8 cellular contexts compared by ENCODE assay signal in genomic region chr6:31814677-31815024, GRCh38. TPM values are rescaled to one million over a fixed set of nuclear protein-coding genes. Genes with fewer than 3 reads are reported as not detected.
DNase-seq lines count a peak whose midpoint lies in the region; ATAC-seq and TF ChIP-seq lines count a peak whose summit lies in the region.

No MANE protein-coding gene starts in this region.

- H3K27me3 ChIP-seq in PC-9 (ENCODE audit: insufficient read depth, low read depth) = no peaks in the 10 kb centered on the region
- H3K27me3 ChIP-seq in fibroblast of lung (ENCODE audit: control insufficient read depth, insufficient read depth, low read length) = no peaks in the 10 kb centered on the region

- ATAC-seq in stimulated activated naive CD8-positive, alpha-beta T cell treated with anti-CD3 and anti-CD28 coated beads, Interleukin-15, Interleukin-2, amounts not matched to agents 100 U/mL and 50 U/mL, for 24 hours = peak; percentile 53
- no peak for ATAC-seq in GM19351 (IDR thresholded peaks at IDR 0.05; ENCODE audit: unreplicated experiment)

- POLR2A ChIA-PET in PC-9 (lab: Charles Lee; ENCODE audit: unreplicated experiment) = interaction anchor here (0.5 to 1.9 kb wide), 19 partner anchors 8 to 1157 kb away, joined by 3 to 42 read pairs (median 4); partner anchors contain the start of genes HSPA1B, LSM2, NEU1 and VARS1

- H3K27ac ChIP-seq in PC-9 (peak overlapping the region; percentile 92), fibroblast of lung (ENCODE audit: insufficient read depth, low read length) (peak overlapping the region; percentile 57)

- intact Hi-C loops in PC-9 (cut with micrococcal nuclease; ENCODE audit: unreplicated experiment) = loop anchor here (2.0 kb wide), 3 partner anchors 16 to 38 kb away; partner anchors contain the start of gene VWA7

- H4K20me1 ChIP-seq in PC-9 (ENCODE audit: insufficient read depth) (peaks cover 19% of the 10 kb centered on the region), fibroblast of lung (ENCODE audit: control insufficient read depth, extremely low read depth, insufficient read depth, low read length) (no peaks in the 10 kb centered on the region)

- TF ChIP-seq CTCF in PC-9 (conservative IDR thresholded peaks at IDR 0.05) = no peak
- TF ChIP-seq CTCF in fibroblast of lung (conservative IDR thresholded peaks at IDR 0.05 in 1 of 2, IDR thresholded peaks at IDR 0.05 in 1 of 2; ENCODE audit: low read depth in 1 of 2, low read length in 2 of 2) = no peak

- no peaks in the 10 kb centered on the region for H3K9me2 ChIP-seq in PC-9 (ENCODE audit: insufficient read depth)

- peaks cover 16% of the 10 kb centered on the region for H3K4me1 ChIP-seq in PC-9 (replicated peaks; ENCODE audit: insufficient read depth)
- peaks cover 2% of the 10 kb centered on the region for H3K4me1 ChIP-seq in fibroblast of lung (ENCODE audit: control insufficient read depth, extremely low read depth, insufficient read depth, low read length)

- DNase-seq in DMS153 treated with DMSO at 0.1 percent for 48 hours (lab: John Stamatoyannopoulos, UW; ENCODE audit: unreplicated experiment) = peak; percentile 94
- peak in 70 of 76 experiments; percentile 36 to 89 (median 73) for DNase-seq in HUDEP-2 (lab: John Stamatoyannopoulos, UW; ENCODE audit: unreplicated experiment in 76 of 76)
- peak; percentile 94 to 97 for DNase-seq in PC-9
- peak; percentile 63 for DNase-seq in activated T-helper 9 cell treated with anti-CD3 and anti-CD28 coated beads, Interleukin-2, amount 50 U/mL, for 16 hours (ENCODE audit: low read depth)
- DNase-seq in fibroblast of lung (ENCODE audit: low read depth in 2 of 2) = peak; percentile 98 to 99
- peak; percentile 97 for DNase-seq in mucosa of gallbladder (ENCODE audit: low spot score)
- DNase-seq in stimulated activated naive CD8-positive, alpha-beta T cell treated with anti-CD3 and anti-CD28 coated beads, Interleukin-15, Interleukin-2, amounts not matched to agents 100 U/mL and 50 U/mL, for 24 hours = peak; percentile 78

- H3F3A ChIP-seq in PC-9 (ENCODE audit: insufficient read depth, low read depth) = peaks cover 41% of the 10 kb centered on the region

- BruUV-seq in PC-9 (replicated peaks; lab: Mats Ljungman, UMichigan) = no TSS peak

- H3K79me2 ChIP-seq in PC-9 (ENCODE audit: low read depth) = peaks cover 44% of the 10 kb centered on the region
- peaks cover 21% of the 10 kb centered on the region for H3K79me2 ChIP-seq in fibroblast of lung (ENCODE audit: control insufficient read depth, insufficient read depth, low read length)

- H3K36me3 ChIP-seq in PC-9 (ENCODE audit: low read depth) (no peaks in the 10 kb centered on the region), fibroblast of lung (ENCODE audit: control insufficient read depth, insufficient read depth, low read length) (no peaks in the 10 kb centered on the region)

- H3K9me3 ChIP-seq in PC-9 (ENCODE audit: insufficient read depth, low read depth) (no peaks in the 10 kb centered on the region), fibroblast of lung (ENCODE audit: control insufficient read depth, insufficient read depth, low read depth, low read length) (no peaks in the 10 kb centered on the region)

- H3K4me3 ChIP-seq in PC-9 (peak overlapping the region; percentile 84), fibroblast of lung (replicated peaks in 1 of 4; ENCODE audit: control extremely low read depth in 1 of 4, insufficient read depth in 1 of 4, low read depth in 3 of 4, low read length in 4 of 4) (peak overlapping the region; percentile 42 to 82 (median 60))

- H2AFZ ChIP-seq in PC-9 = peak overlapping the region; percentile 70; the same call in 1 of the 2 replicates
- no peak overlapping the region for H2AFZ ChIP-seq in fibroblast of lung (ENCODE audit: low read length)

- CTCF ChIA-PET in PC-9 (lab: Charles Lee) = interaction anchor here (0.5 to 1.4 kb wide), 2 partner anchors 19 to 64 kb away, joined by 3 to 4 read pairs; partner anchors contain the start of genes SLC44A4 and VARS1

- H3K4me2 ChIP-seq in PC-9 = peak overlapping the region; percentile 97
- peak overlapping the region; percentile 89 for H3K4me2 ChIP-seq in fibroblast of lung (ENCODE audit: extremely low read depth, insufficient read depth, low read length)

- peak overlapping the region; percentile 30 for H3K9ac ChIP-seq in fibroblast of lung (ENCODE audit: insufficient read depth, low read length)

RNA-seq across cellular contexts. Expression of gene HSPA1L, which starts 0.4 kb away (rescaled TPM):
- total RNA-seq in PC-9 (2021) (2.3 and 2.6 TPM in 2 replicates), fibroblast of lung (2.1 and 3.1 TPM in 2 replicates), mucosa of gallbladder (2.8 TPM)
- polyA plus RNA-seq in fibroblast of lung = 0.74 and 0.75 TPM in 2 replicates
- 0.98 and 1.1 TPM in 2 replicates for polyA plus RNA-seq in fibroblast of lung (2012)
- polyA minus RNA-seq in fibroblast of lung (ENCODE audit: low replicate concordance) = 0.26 TPM in 1 of 2 replicates, not detected in the other

RNA-seq across cellular contexts. Expression of gene HSPA1A, which starts 0.7 kb away (rescaled TPM):
- total RNA-seq in PC-9 (2021) (378 and 385 TPM in 2 replicates), fibroblast of lung (70.0 and 111 TPM in 2 replicates), mucosa of gallbladder (347 TPM)
- polyA plus RNA-seq in fibroblast of lung = 61.2 and 66.3 TPM in 2 replicates
- polyA plus RNA-seq in fibroblast of lung (2012) = 98.8 and 107 TPM in 2 replicates
- polyA minus RNA-seq in fibroblast of lung (ENCODE audit: low replicate concordance) = 38.5 and 40.2 TPM in 2 replicates

RNA-seq across cellular contexts. Expression of gene LSM2, which starts 7.9 kb away (rescaled TPM):
- total RNA-seq in PC-9 (2021) (67.5 and 74.3 TPM in 2 replicates), fibroblast of lung (23.1 and 24.3 TPM in 2 replicates), mucosa of gallbladder (32.5 TPM)
- polyA plus RNA-seq in fibroblast of lung = 34.7 and 68.1 TPM in 2 replicates
- polyA plus RNA-seq in fibroblast of lung (2012) = 39.1 and 68.7 TPM in 2 replicates
- polyA minus RNA-seq in fibroblast of lung (ENCODE audit: low replicate concordance) = 54.4 and 96.5 TPM in 2 replicates

RNA-seq across cellular contexts. Expression of gene HSPA1B, which starts 12.9 kb away (rescaled TPM):
- total RNA-seq in PC-9 (2021) (334 and 340 TPM in 2 replicates), fibroblast of lung (115 and 152 TPM in 2 replicates), mucosa of gallbladder (277 TPM)
- 35.5 and 60.2 TPM in 2 replicates for polyA plus RNA-seq in fibroblast of lung
- 52.3 and 95.1 TPM in 2 replicates for polyA plus RNA-seq in fibroblast of lung (2012)
- polyA minus RNA-seq in fibroblast of lung (ENCODE audit: low replicate concordance) = 39.2 and 45.2 TPM in 2 replicates

RNA-seq across cellular contexts. Expression of gene VARS1, which starts 19.1 kb away (rescaled TPM):
- total RNA-seq in PC-9 (2021) (99.6 and 124 TPM in 2 replicates), fibroblast of lung (29.8 and 53.5 TPM in 2 replicates), mucosa of gallbladder (49.7 TPM)
- polyA plus RNA-seq in fibroblast of lung = 16.0 and 31.0 TPM in 2 replicates
- polyA plus RNA-seq in fibroblast of lung (2012) = 45.2 and 84.7 TPM in 2 replicates
- 315 and 394 TPM in 2 replicates for polyA minus RNA-seq in fibroblast of lung (ENCODE audit: low replicate concordance)
